10 cellular contexts compared by ENCODE assay signal in genomic region chr7:115707684-115708341, GRCh38.
A peak's percentile ranks its signal among the peaks of the same experiment; 100 is the strongest.
DNase-seq lines count a peak whose midpoint lies in the region; ATAC-seq lines count a peak whose summit lies in the region.
"Had no signal": no experiment of that assay in that cellular context is flagged by ENCODE, and none has a peak within 500 bp of the region (broad histone marks: within the 10 kb centered on the region; RNA-seq: fewer than 3 reads in every experiment).

No MANE protein-coding gene starts in this region.

- no peaks in the 10 kb centered on the region for H3K36me3 Mint-ChIP-seq in natural killer cell treated with Interleukin-12 subunit alpha and Interleukin-12 subunit beta and Interleukin-15 and Interleukin-18, amount 100 ng/mL, for 72 hours

- H3K4me1 Mint-ChIP-seq in natural killer cell treated with Interleukin-12 subunit alpha and Interleukin-12 subunit beta and Interleukin-15 and Interleukin-18, amount 100 ng/mL, for 72 hours (ENCODE audit: low read depth in 2 of 2), result no peaks in the 10 kb centered on the region
- H3K4me1 Mint-ChIP-seq: activated CD4-positive, alpha-beta memory T cell treated with anti-CD3 and anti-CD28 coated beads, Interleukin-2, amount 10 ng/mL, durations not matched to agents 7 days and 5 days had no signal

- H3K9me3 Mint-ChIP-seq in natural killer cell treated with Interleukin-12 subunit alpha and Interleukin-12 subunit beta and Interleukin-15 and Interleukin-18, amount 100 ng/mL, for 72 hours, result no peaks in the 10 kb centered on the region
- H3K9me3 Mint-ChIP-seq: activated CD4-positive, alpha-beta memory T cell treated with anti-CD3 and anti-CD28 coated beads, Interleukin-2, amount 10 ng/mL, durations not matched to agents 7 days and 5 days had no signal

- no peaks in the 10 kb centered on the region for H3K27me3 Mint-ChIP-seq in natural killer cell treated with Interleukin-12 subunit alpha and Interleukin-12 subunit beta and Interleukin-15 and Interleukin-18, amount 100 ng/mL, for 72 hours

- no peak for ATAC-seq in GM18519 (IDR thresholded peaks at IDR 0.05; ENCODE audit: low FRiP score, unreplicated experiment)
- no peak for ATAC-seq in natural killer cell treated with Interleukin-12 subunit alpha and Interleukin-12 subunit beta and Interleukin-15 and Interleukin-18, amount 100 ng/mL, for 72 hours

- DNase-seq in NCI-H82 (lab: John Stamatoyannopoulos, UW), result peak; percentile 69
- DNase-seq in NCI-H82 treated with DMSO at 0.1 percent for 48 hours (lab: John Stamatoyannopoulos, UW; ENCODE audit: unreplicated experiment), result no peak
- DNase-seq in NCI-H2029 treated with DMSO at 0.1 percent for 48 hours (lab: John Stamatoyannopoulos, UW), result peak; percentile 50
- peak; percentile 94 for DNase-seq in SHP77 treated with DMSO at 0.1 percent for 48 hours (lab: John Stamatoyannopoulos, UW)
- DNase-seq in pons (ENCODE audit: low spot score), result peak; percentile 23
- DNase-seq in GM03348 (ENCODE audit: low spot score), result no peak
- DNase-seq in natural killer cell treated with Interleukin-12 subunit alpha and Interleukin-12 subunit beta and Interleukin-15 and Interleukin-18, amount 100 ng/mL, for 72 hours (ENCODE audit: low spot score), result no peak
- DNase-seq: activated CD4-positive, alpha-beta memory T cell treated with anti-CD3 and anti-CD28 coated beads, Interleukin-2, amount 10 ng/mL, durations not matched to agents 7 days and 5 days; activated effector memory CD4-positive, alpha-beta T cell treated with Interleukin-2 at 50 U/mL for 16 hours had no signal

- H3K4me3 Mint-ChIP-seq in natural killer cell treated with Interleukin-12 subunit alpha and Interleukin-12 subunit beta and Interleukin-15 and Interleukin-18, amount 100 ng/mL, for 72 hours, result no peak overlapping the region
- H3K4me3 Mint-ChIP-seq: activated CD4-positive, alpha-beta memory T cell treated with anti-CD3 and anti-CD28 coated beads, Interleukin-2, amount 10 ng/mL, durations not matched to agents 7 days and 5 days had no signal

- H3K27ac Mint-ChIP-seq in natural killer cell treated with Interleukin-12 subunit alpha and Interleukin-12 subunit beta and Interleukin-15 and Interleukin-18, amount 100 ng/mL, for 72 hours, result no peak overlapping the region
- H3K27ac Mint-ChIP-seq: activated CD4-positive, alpha-beta memory T cell treated with anti-CD3 and anti-CD28 coated beads, Interleukin-2, amount 10 ng/mL, durations not matched to agents 7 days and 5 days had no signal

Comparison
In these comparisons a context has a peak if more than half of its experiments do, and no peak if none do; other contexts are left out.
1. DNase-seq: peak in NCI-H82 (single experiment), NCI-H2029 treated with DMSO at 0.1 percent for 48 hours (single experiment), SHP77 treated with DMSO at 0.1 percent for 48 hours (single experiment) and pons (single experiment); none in NCI-H82 treated with DMSO at 0.1 percent for 48 hours (single experiment), GM03348 (single experiment) and natural killer cell treated with Interleukin-12 subunit alpha and Interleukin-12 subunit beta and Interleukin-15 and Interleukin-18, amount 100 ng/mL, for 72 hours (single experiment).